20 cellular contexts compared by ENCODE assay signal in the genomic region with DNA sequence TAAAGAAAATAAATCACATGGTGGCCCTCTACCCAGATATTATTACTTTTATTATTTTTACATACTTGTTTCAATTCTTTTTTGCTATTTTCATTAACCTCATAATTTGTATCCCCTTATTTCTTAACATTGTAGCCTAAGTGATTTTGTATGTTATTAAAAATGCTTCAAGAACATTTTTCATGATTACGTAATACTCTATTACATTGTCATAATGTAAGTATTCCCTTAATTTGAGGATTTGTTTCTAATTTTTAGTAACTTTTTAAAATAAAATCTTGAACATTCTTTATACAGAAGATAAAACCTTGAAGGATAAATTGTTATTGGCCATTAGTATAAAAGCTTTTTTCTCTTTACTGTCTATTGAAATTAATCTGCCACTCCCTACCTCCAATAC.
"Had no signal": no experiment of that assay in that cellular context is flagged by ENCODE, and none has a peak within 500 bp of the region (broad histone marks: within the 10 kb centered on the region; RNA-seq: fewer than 3 reads in every experiment).

No MANE protein-coding gene starts in this region.

- H3K4me2 ChIP-seq: SK-N-SH had no signal

- H3K27ac ChIP-seq: RWPE1 had no signal

- H3K9me3 ChIP-seq: MG63, SK-N-SH had no signal

- H3K4me3 ChIP-seq: MG63 had no signal

- H3K9ac ChIP-seq: SK-N-SH had no signal

- DNase-seq: Karpas-422, KG1, MG63, NCI-H1092, NCI-H1105 treated with DMSO at 0.1 percent for 48 hours, NCI-H1417 treated with DMSO at 0.1 percent for 48 hours, NCI-H146, NCI-H1694 treated with DMSO at 0.1 percent for 48 hours, NCI-H1930, NCI-H2081, NCI-H2107, NCI-H2227 treated with DMSO at 0.1 percent for 48 hours, NCI-H524, NCI-H526 treated with DMSO at 0.1 percent for 48 hours, NCI-H748 treated with DMSO at 0.1 percent for 48 hours, PC-3, SHP77, SK-N-SH, T-helper 1 cell had no signal

- H3K27me3 ChIP-seq: MG63 had no signal
